7 cellular contexts compared by ENCODE assay signal in the genomic region with DNA sequence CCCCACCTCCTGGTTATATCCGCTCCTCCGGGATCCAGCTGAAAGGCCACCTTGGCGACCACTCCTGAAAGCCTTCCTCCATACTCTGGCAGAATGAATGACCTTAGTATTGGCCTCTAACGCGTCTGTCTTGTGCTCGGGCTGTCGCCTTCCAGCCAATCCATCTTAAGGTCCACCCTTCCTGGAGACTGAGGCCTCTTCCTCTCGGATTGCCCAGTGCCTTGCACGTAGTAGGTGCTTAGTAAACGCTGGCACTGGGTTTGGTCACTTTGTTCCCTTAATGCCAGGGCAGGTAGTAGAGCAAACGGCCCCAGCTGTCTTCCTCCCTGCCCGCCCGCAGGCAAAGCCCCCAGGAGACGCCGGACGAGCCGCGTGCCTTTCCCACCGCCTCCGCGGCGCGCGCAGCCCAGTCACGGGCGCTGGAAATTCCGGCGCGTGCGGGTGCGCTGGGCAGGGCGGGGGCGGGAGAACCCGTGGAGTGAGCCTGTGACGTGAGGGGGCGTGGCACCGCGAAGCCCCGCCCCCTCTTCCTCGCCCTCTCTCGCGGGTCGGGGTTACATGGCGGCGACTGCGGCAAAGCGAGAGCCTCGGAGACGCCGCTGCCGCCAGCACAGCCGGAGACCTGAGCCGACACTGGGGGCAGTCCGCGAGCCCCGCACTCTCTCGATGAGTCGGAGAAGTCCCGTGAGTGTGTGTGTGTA. TPM values are rescaled to one million over a fixed set of nuclear protein-coding genes. Genes with fewer than 3 reads are reported as not detected.
DNase-seq lines count a peak whose midpoint lies in the region; ATAC-seq and TF ChIP-seq lines count a peak whose summit lies in the region.

A gene (plus strand): TSS at position 527 of the 701 bp plus-strand sequence. CDS start 27,242 bp downstream, outside the sequence.

- in situ Hi-C loops in astrocyte of the cerebellum (cut with HindIII; ENCODE audit: low sequenced_read_pairs) = no loop called here

- H3K4me2 ChIP-seq in hepatocyte = peak within 1 kb of the TSS; percentile 77

- H3K4me3 ChIP-seq in astrocyte of the cerebellum (ENCODE audit: low read depth, low read length) (peak within 1 kb of the TSS; percentile 94), hepatocyte (peak within 1 kb of the TSS; percentile 82), retinal pigment epithelial cell (ENCODE audit: low read length) (peak within 1 kb of the TSS; percentile 100)

- DNase-seq in NCI-H2029 (lab: John Stamatoyannopoulos, UW) (peak; percentile 59), T-helper 9 cell (peak; percentile 93), astrocyte of the cerebellum (ENCODE audit: low read depth) (peak; percentile 77), hepatocyte (ENCODE audit: low spot score) (peak; percentile 98), retinal pigment epithelial cell (ENCODE audit: low read depth) (peak; percentile 64)

- peaks cover 22% of the 10 kb centered on the region for H4K20me1 ChIP-seq in hepatocyte (ENCODE audit: insufficient read depth, poor library complexity, severe bottlenecking)

- H3K9me2 ChIP-seq in hepatocyte (replicated peaks; ENCODE audit: insufficient read depth) = no peaks in the 10 kb centered on the region

- H3K36me3 ChIP-seq in hepatocyte (replicated peaks; ENCODE audit: insufficient read depth, low read depth) = no peaks in the 10 kb centered on the region

- H3K27me3 ChIP-seq in hepatocyte = no peaks in the 10 kb centered on the region

- peaks cover 37% of the 10 kb centered on the region for H3K79me2 ChIP-seq in hepatocyte

- peak within 1 kb of the TSS; percentile 45 for H2AFZ ChIP-seq in hepatocyte

- TF ChIP-seq CTCF in astrocyte of the cerebellum (IDR thresholded peaks at IDR 0.05; ENCODE audit: low read depth, low read length, missing control alignments) (no peak), hepatocyte (IDR thresholded peaks at IDR 0.05; ENCODE audit: poor library complexity) (no peak), retinal pigment epithelial cell (conservative IDR thresholded peaks at IDR 0.05; ENCODE audit: low read depth, low read length) (no peak)

- H3K27ac ChIP-seq in hepatocyte = peak within 1 kb of the TSS; percentile 99

- peak; percentile 79 for ATAC-seq in GM18505 (IDR thresholded peaks at IDR 0.05; ENCODE audit: unreplicated experiment)
- peak; percentile 73 for ATAC-seq in HG02885 (IDR thresholded peaks at IDR 0.05; ENCODE audit: poor library complexity, unreplicated experiment)

- TF ChIP-seq POLR2A in GM18505 (IDR thresholded peaks at IDR 0.05; ENCODE audit: borderline replicate concordance, extremely low read depth, insufficient read depth, insufficient read length) = peak; percentile 88

- peaks cover 7% of the 10 kb centered on the region for H3K4me1 ChIP-seq in hepatocyte (ENCODE audit: insufficient read depth)

- no peaks in the 10 kb centered on the region for H3K9me3 ChIP-seq in hepatocyte (ENCODE audit: low read depth)

- 14% methylated on average over 23 of the region's 59 CpGs for WGBS in hepatocyte (ENCODE audit: low lambda C conversion rate, missing lambda C conversion rate)

RNA-seq across cellular contexts. Expression of the gene that starts here (rescaled TPM):
- 114 and 123 TPM in 2 replicates for total RNA-seq in hepatocyte
- polyA plus RNA-seq in hepatocyte = 27.6 and 37.8 TPM in 2 replicates

Comparison
In these comparisons a context has a peak if more than half of its experiments do, and no peak if none do; other contexts are left out.
1. Peak in every context shown above with its lines: DNase-seq, ATAC-seq, H3K4me3 ChIP-seq and H3K27ac ChIP-seq.